Comparison of ENCODE assay signal across 15 cellular contexts in the genomic region with DNA sequence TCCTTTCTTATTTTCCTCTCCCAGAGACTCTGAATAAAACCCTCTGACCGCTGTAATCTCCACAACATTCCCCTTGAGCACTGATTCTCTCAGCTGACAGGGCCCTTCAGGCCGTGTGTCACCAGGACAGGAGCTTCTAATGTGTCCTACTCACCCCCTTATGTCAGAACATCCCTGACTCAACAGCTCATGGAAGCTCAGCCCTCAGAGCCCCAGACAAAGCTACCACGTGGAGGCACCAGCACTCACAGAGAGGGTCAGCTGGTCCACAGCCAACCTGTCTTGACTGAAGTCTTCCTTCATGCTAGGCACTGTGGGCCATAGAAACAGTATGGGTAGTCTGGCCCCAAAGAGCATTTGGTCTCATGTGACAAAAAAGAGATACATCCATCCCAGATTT.
"Had no signal": no experiment of that assay in that cellular context is flagged by ENCODE, and none has a peak within 500 bp of the region (broad histone marks: within the 10 kb centered on the region; RNA-seq: fewer than 3 reads in every experiment).

No MANE protein-coding gene starts in this region.

- H3K36me3 ChIP-seq: thyroid gland, vagina had no signal

- H3K27ac Mint-ChIP-seq: activated naive CD4-positive, alpha-beta T cell treated with anti-CD3 and anti-CD28 coated beads, Interleukin-2, amount 50 U/mL, for 72 hours; dendritic cell treated with granulocyte-macrophage colony-stimulating factor and Interleukin-4, amounts not matched to agents 40 ng/mL and 50 ng/mL, for 4 days had no signal

- H3K4me3 ChIP-seq: lung, mucosa of descending colon, thyroid gland, vagina had no signal

- H3K27me3 ChIP-seq: vagina had no signal

- H3K27ac ChIP-seq: thyroid gland had no signal

- H3K9me3 ChIP-seq: mucosa of descending colon, thyroid gland, vagina had no signal

- H3K36me3 Mint-ChIP-seq: activated naive CD4-positive, alpha-beta T cell treated with anti-CD3 and anti-CD28 coated beads, Interleukin-2, amount 50 U/mL, for 72 hours; brain had no signal

- H3K9me3 Mint-ChIP-seq: activated naive CD4-positive, alpha-beta T cell treated with anti-CD3 and anti-CD28 coated beads, Interleukin-2, amount 50 U/mL, for 72 hours; brain; dendritic cell treated with granulocyte-macrophage colony-stimulating factor and Interleukin-4, amounts not matched to agents 40 ng/mL and 50 ng/mL, for 4 days; effector memory CD8-positive, alpha-beta T cell had no signal

- DNase-seq: activated CD4-positive, alpha-beta T cell treated with anti-CD3 and anti-CD28 coated beads, Interleukin-2, amount 50 U/mL, for 1 hour; activated effector memory CD4-positive, alpha-beta T cell treated with Interleukin-2 at 50 U/mL for 16 hours; activated T-cell treated with anti-CD3 and anti-CD28 coated beads, Interleukin-2, amount 50 U/mL, for 1 hour; amygdala; effector memory CD8-positive, alpha-beta T cell; left colon; mucosa of descending colon; stimulated activated CD4-positive, alpha-beta T cell treated with anti-CD3 and anti-CD28 coated beads, Interleukin-4, amount 100 ng/mL, for 4 hours; SW 1271; thyroid gland had no signal

- H3K4me3 Mint-ChIP-seq: brain; dendritic cell treated with granulocyte-macrophage colony-stimulating factor and Interleukin-4, amounts not matched to agents 40 ng/mL and 50 ng/mL, for 4 days; effector memory CD8-positive, alpha-beta T cell had no signal
